ENCODE assay signal across 18 cellular contexts in genomic region chr17:56656961-56657360, GRCh38.
"Had no signal": no experiment of that assay in that cellular context is flagged by ENCODE, and none has a peak within 500 bp of the region (broad histone marks: within the 10 kb centered on the region; RNA-seq: fewer than 3 reads in every experiment).

No MANE protein-coding gene starts in this region.

- H3K9me3 ChIP-seq: testis had no signal

- H3K27ac Mint-ChIP-seq: stimulated activated naive B cell treated with anti-CD40 and anti-IgM and Interleukin-4, amounts not matched to agents 10 μg/mL and 1 μg/mL and 100 μg/mL, for 72 hours; stimulated activated naive CD8-positive, alpha-beta T cell treated with anti-CD3 and anti-CD28 coated beads, Interleukin-15, amount 100 ng/mL, for 72 hours had no signal

- H3K27me3 Mint-ChIP-seq: stimulated activated naive CD8-positive, alpha-beta T cell treated with anti-CD3 and anti-CD28 coated beads, Interleukin-15, amount 100 ng/mL, for 72 hours had no signal

- H3K4me3 Mint-ChIP-seq: naive thymus-derived CD4-positive, alpha-beta T cell; stimulated activated naive B cell treated with anti-CD40 and anti-IgM and Interleukin-4, amounts not matched to agents 10 μg/mL and 1 μg/mL and 100 μg/mL, for 72 hours; stimulated activated naive CD8-positive, alpha-beta T cell treated with anti-CD3 and anti-CD28 coated beads, Interleukin-15, amount 100 ng/mL, for 72 hours had no signal

- DNase-seq: effector CD4-positive, alpha-beta T cell; foreskin melanocyte; heart left ventricle; hippocampal formation; mammary epithelial cell; naive thymus-derived CD4-positive, alpha-beta T cell; posterior cingulate gyrus; sigmoid colon; stimulated activated CD4-positive, alpha-beta T cell treated with anti-CD3 and anti-CD28 coated beads, Interleukin-2, amount 100 ng/mL, for 24 hours; stimulated activated CD4-positive, alpha-beta T cell treated with anti-CD3 and anti-CD28 coated beads, Interleukin-4, amount 100 ng/mL, for 4 hours; stimulated activated naive B cell treated with anti-CD40 and anti-IgM and Interleukin-4, amounts not matched to agents 10 μg/mL and 1 μg/mL and 100 μg/mL, for 72 hours; stimulated activated naive CD8-positive, alpha-beta T cell treated with anti-CD3 and anti-CD28 coated beads, Interleukin-15, amount 100 ng/mL, for 72 hours; testis had no signal

- H3K36me3 Mint-ChIP-seq: stimulated activated naive B cell treated with anti-CD40 and anti-IgM and Interleukin-4, amounts not matched to agents 10 μg/mL and 1 μg/mL and 100 μg/mL, for 72 hours had no signal

- H3K9me3 Mint-ChIP-seq: stimulated activated naive B cell treated with anti-CD40 and anti-IgM and Interleukin-4, amounts not matched to agents 10 μg/mL and 1 μg/mL and 100 μg/mL, for 72 hours; stimulated activated naive CD8-positive, alpha-beta T cell treated with anti-CD3 and anti-CD28 coated beads, Interleukin-15, amount 100 ng/mL, for 72 hours had no signal

- H3K27me3 ChIP-seq: heart left ventricle, right atrium auricular region, sigmoid colon, testis, tibial nerve had no signal

- H3K36me3 ChIP-seq: heart left ventricle, right atrium auricular region, sigmoid colon, tibial nerve had no signal

- H3K4me3 ChIP-seq: coronary artery, heart left ventricle, right atrium auricular region, sigmoid colon, skin epidermis, testis, tibial nerve had no signal

- ATAC-seq: heart left ventricle; left lobe of liver; naive thymus-derived CD4-positive, alpha-beta T cell; stimulated activated naive B cell treated with anti-CD40 and anti-IgM and Interleukin-4, amounts not matched to agents 10 μg/mL and 1 μg/mL and 100 μg/mL, for 72 hours; stimulated activated naive CD8-positive, alpha-beta T cell treated with anti-CD3 and anti-CD28 coated beads, Interleukin-15, amount 100 ng/mL, for 72 hours had no signal

- H3K27ac ChIP-seq: coronary artery, heart left ventricle, right atrium auricular region, sigmoid colon, skin epidermis, testis, tibial nerve had no signal

- H3K4me1 ChIP-seq: heart left ventricle, right atrium auricular region, sigmoid colon, testis, tibial nerve had no signal
